23 cellular contexts compared by ENCODE assay signal in the genomic region with DNA sequence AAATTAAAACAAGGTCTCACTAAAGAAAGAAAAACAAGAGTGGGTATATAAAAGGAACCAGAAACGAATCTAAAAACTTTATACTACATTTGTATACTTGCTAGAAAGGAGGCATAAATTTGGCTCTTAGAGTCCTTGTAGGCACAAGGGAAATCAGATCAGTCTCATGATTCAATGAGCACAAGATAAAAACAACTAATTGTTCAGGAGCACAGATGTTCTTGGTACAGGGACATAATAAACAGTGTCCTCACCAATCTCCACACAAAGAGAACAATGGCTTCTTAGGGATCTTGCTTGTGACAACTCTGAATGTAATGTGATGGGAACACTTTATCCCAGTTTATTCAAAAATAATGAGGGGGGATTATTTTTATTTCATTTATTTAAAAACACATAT.
"Had no signal": no experiment of that assay in that cellular context is flagged by ENCODE, and none has a peak within 500 bp of the region (broad histone marks: within the 10 kb centered on the region; RNA-seq: fewer than 3 reads in every experiment).

No MANE protein-coding gene starts in this region.

- H3K27ac Mint-ChIP-seq: activated naive CD8-positive, alpha-beta T cell; activated T-helper 2 cell treated with anti-CD3 and anti-CD28 coated beads, Interferon-gamma antibody, Interleukin-2, Interleukin-4, amounts not matched to agents 10 μg/mL and 5 μg/mL and 100 μg/mL, durations not matched to agents 14 hours and 24 hours and 36 hours; memory B cell; nephron progenitor cell; stimulated activated naive B cell treated with anti-CD40 and anti-IgM and Interleukin-4, amounts not matched to agents 10 μg/mL and 1 μg/mL and 100 μg/mL, for 72 hours had no signal

- H3K27me3 Mint-ChIP-seq: activated naive CD8-positive, alpha-beta T cell; memory B cell; stimulated activated naive B cell treated with anti-CD40 and anti-IgM and Interleukin-4, amounts not matched to agents 10 μg/mL and 1 μg/mL and 100 μg/mL, for 72 hours had no signal

- H3K36me3 Mint-ChIP-seq: activated naive CD8-positive, alpha-beta T cell; memory B cell; stimulated activated naive B cell treated with anti-CD40 and anti-IgM and Interleukin-4, amounts not matched to agents 10 μg/mL and 1 μg/mL and 100 μg/mL, for 72 hours had no signal

- H3K9me3 Mint-ChIP-seq: activated T-cell treated with anti-CD3 and anti-CD28 coated beads, Interleukin-2, amount 50 U/mL, for 4 hours; activated T-helper 2 cell treated with anti-CD3 and anti-CD28 coated beads, Interferon-gamma antibody, Interleukin-2, Interleukin-4, amounts not matched to agents 10 μg/mL and 5 μg/mL and 100 μg/mL, durations not matched to agents 14 hours and 24 hours and 36 hours; memory B cell; nephron progenitor cell; stimulated activated naive B cell treated with anti-CD40 and anti-IgM and Interleukin-4, amounts not matched to agents 10 μg/mL and 1 μg/mL and 100 μg/mL, for 72 hours had no signal

- DNase-seq: activated CD8-positive, alpha-beta memory T cell treated with anti-CD3 and anti-CD28 coated beads for 24 hours; activated CD8-positive, alpha-beta memory T cell treated with anti-CD3 and anti-CD28 coated beads, Interleukin-2, amount 50 U/mL, for 48 hours; activated naive CD4-positive, alpha-beta T cell; activated T-cell treated with anti-CD3 and anti-CD28 coated beads, Interleukin-2, amount 50 U/mL, for 4 hours; adrenal gland; dermis blood vessel endothelial cell; effector memory CD4-positive, alpha-beta T cell; foreskin keratinocyte; left ventricle myocardium superior; mucosa of descending colon; nephron progenitor cell; sigmoid colon; stimulated activated CD4-positive, alpha-beta T cell treated with anti-CD3 and anti-CD28 coated beads, Interleukin-2, amount 100 ng/mL, for 48 hours; stimulated activated CD8-positive, alpha-beta memory T cell treated with anti-CD3 and anti-CD28 coated beads, Interleukin-4, amount 100 ng/mL, for 48 hours; stimulated activated naive B cell treated with anti-CD40 and anti-IgM and Interleukin-4, amounts not matched to agents 10 μg/mL and 1 μg/mL and 100 μg/mL, for 72 hours; T-helper 1 cell; thyroid gland; upper lobe of right lung had no signal

- H3K27ac ChIP-seq: adrenal gland, breast epithelium, foreskin keratinocyte, parathyroid adenoma, sigmoid colon, thyroid gland, upper lobe of right lung had no signal

- H3K4me3 Mint-ChIP-seq: activated naive CD8-positive, alpha-beta T cell; activated T-cell treated with anti-CD3 and anti-CD28 coated beads, Interleukin-2, amount 50 U/mL, for 4 hours; memory B cell; nephron progenitor cell; stimulated activated naive B cell treated with anti-CD40 and anti-IgM and Interleukin-4, amounts not matched to agents 10 μg/mL and 1 μg/mL and 100 μg/mL, for 72 hours had no signal

- H3K4me1 Mint-ChIP-seq: nephron progenitor cell; stimulated activated naive B cell treated with anti-CD40 and anti-IgM and Interleukin-4, amounts not matched to agents 10 μg/mL and 1 μg/mL and 100 μg/mL, for 72 hours had no signal
